In the genomic region with DNA sequence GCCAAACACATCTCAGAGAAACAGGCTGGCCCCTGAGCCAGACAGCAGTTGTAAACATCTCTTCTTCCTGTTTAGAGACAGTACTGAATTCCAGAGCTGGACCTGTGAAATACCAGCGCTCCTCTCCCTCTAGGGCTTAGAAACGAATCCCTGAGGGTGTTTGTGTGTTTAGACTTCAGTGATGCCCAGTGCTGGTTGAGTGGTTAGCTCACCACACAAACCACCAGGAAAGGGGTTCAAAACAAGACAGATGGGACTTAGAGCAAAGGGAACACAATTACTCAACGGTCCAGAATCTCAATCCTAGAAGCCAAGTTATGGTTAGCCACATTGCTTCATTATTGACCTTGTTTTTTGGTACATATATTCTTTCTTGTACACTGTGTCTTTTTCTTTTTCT, we compare ENCODE assay signal across 8 cellular contexts.
DNase-seq lines count a peak whose midpoint lies in the region; ATAC-seq, FAIRE-seq and TF ChIP-seq lines count a peak whose summit lies in the region.

No MANE protein-coding gene starts in this region.

- CTCF ChIA-PET in activated CD4-positive, alpha-beta T cell treated with anti-CD3 and anti-CD28 coated beads, Interleukin-2, amount 10 ng/mL, durations not matched to agents 7 days and 5 days (lab: Charles Lee): interaction anchor here (1.0 to 4.2 kb wide), 2 partner anchors 14 to 45 kb away, joined by 3 to 20 read pairs; no protein-coding TSS in a partner anchor

- no peak overlapping the region for H3K4me3 ChIP-seq in small intestine (ENCODE audit: low read depth in 1 of 2, low read length in 2 of 2)

- FAIRE-seq in small intestine (lab: Jason Lieb, UNC): no peak

- H3K27ac Mint-ChIP-seq in activated CD4-positive, alpha-beta T cell treated with anti-CD3 and anti-CD28 coated beads, Interleukin-2, amount 10 ng/mL, durations not matched to agents 24 days and 14 days: peak overlapping the region; percentile 34
- no peak overlapping the region for H3K27ac Mint-ChIP-seq in activated CD4-positive, alpha-beta T cell treated with anti-CD3 and anti-CD28 coated beads, Interleukin-2, amount 10 ng/mL, durations not matched to agents 7 days and 5 days
- H3K27ac Mint-ChIP-seq in nephron: peak overlapping the region; percentile 32 to 91 (median 78)

- no peaks in the 10 kb centered on the region for H3K9me3 ChIP-seq in small intestine (ENCODE audit: control insufficient read depth, low read depth)

- no peaks in the 10 kb centered on the region for H3K36me3 Mint-ChIP-seq in activated CD4-positive, alpha-beta T cell treated with anti-CD3 and anti-CD28 coated beads, Interleukin-2, amount 10 ng/mL, durations not matched to agents 24 days and 14 days (ENCODE audit: low read depth)
- H3K36me3 Mint-ChIP-seq in activated CD4-positive, alpha-beta T cell treated with anti-CD3 and anti-CD28 coated beads, Interleukin-2, amount 10 ng/mL, durations not matched to agents 7 days and 5 days (ENCODE audit: low read depth): no peaks in the 10 kb centered on the region
- no peaks in the 10 kb centered on the region for H3K36me3 Mint-ChIP-seq in nephron (ENCODE audit: low read depth)

- peaks cover 0 to 8% of the 10 kb centered on the region in 2 donors for H3K4me1 ChIP-seq in small intestine (ENCODE audit: control insufficient read depth in 2 of 2, insufficient read depth in 1 of 2, low read depth in 1 of 2, low read length in 1 of 2)

- no peaks in the 10 kb centered on the region for H3K36me3 ChIP-seq in small intestine (ENCODE audit: control insufficient read depth in 2 of 2, insufficient read depth in 2 of 2, low read length in 2 of 2)

- H3K4me1 Mint-ChIP-seq in activated CD4-positive, alpha-beta T cell treated with anti-CD3 and anti-CD28 coated beads, Interleukin-2, amount 10 ng/mL, durations not matched to agents 24 days and 14 days: peaks cover 44% of the 10 kb centered on the region
- peaks cover 17% of the 10 kb centered on the region for H3K4me1 Mint-ChIP-seq in activated CD4-positive, alpha-beta T cell treated with anti-CD3 and anti-CD28 coated beads, Interleukin-2, amount 10 ng/mL, durations not matched to agents 7 days and 5 days
- peaks cover 26% of the 10 kb centered on the region for H3K4me1 Mint-ChIP-seq in nephron

- POLR2A ChIA-PET in activated CD4-positive, alpha-beta T cell treated with anti-CD3 and anti-CD28 coated beads, Interleukin-2, amount 10 ng/mL, durations not matched to agents 7 days and 5 days (lab: Charles Lee): no interaction called here

- no peak overlapping the region for H3K4me3 Mint-ChIP-seq in activated CD4-positive, alpha-beta T cell treated with anti-CD3 and anti-CD28 coated beads, Interleukin-2, amount 10 ng/mL, durations not matched to agents 24 days and 14 days
- no peak overlapping the region for H3K4me3 Mint-ChIP-seq in activated CD4-positive, alpha-beta T cell treated with anti-CD3 and anti-CD28 coated beads, Interleukin-2, amount 10 ng/mL, durations not matched to agents 7 days and 5 days
- H3K4me3 Mint-ChIP-seq in nephron: no peak overlapping the region

- H3K27me3 Mint-ChIP-seq in activated CD4-positive, alpha-beta T cell treated with anti-CD3 and anti-CD28 coated beads, Interleukin-2, amount 10 ng/mL, durations not matched to agents 24 days and 14 days: no peaks in the 10 kb centered on the region
- H3K27me3 Mint-ChIP-seq in activated CD4-positive, alpha-beta T cell treated with anti-CD3 and anti-CD28 coated beads, Interleukin-2, amount 10 ng/mL, durations not matched to agents 7 days and 5 days: no peaks in the 10 kb centered on the region
- no peaks in the 10 kb centered on the region for H3K27me3 Mint-ChIP-seq in nephron (ENCODE audit: low read depth)

- no peaks in the 10 kb centered on the region for H3K9me3 Mint-ChIP-seq in activated CD4-positive, alpha-beta T cell treated with anti-CD3 and anti-CD28 coated beads, Interleukin-2, amount 10 ng/mL, durations not matched to agents 24 days and 14 days
- no peaks in the 10 kb centered on the region for H3K9me3 Mint-ChIP-seq in activated CD4-positive, alpha-beta T cell treated with anti-CD3 and anti-CD28 coated beads, Interleukin-2, amount 10 ng/mL, durations not matched to agents 7 days and 5 days
- no peaks in the 10 kb centered on the region for H3K9me3 Mint-ChIP-seq in nephron

- 47 to 73% (median 58%) methylated on average over 3 of the region's 3 CpGs for WGBS in small intestine, 3 donors

- H3K27me3 ChIP-seq in small intestine (ENCODE audit: control insufficient read depth in 2 of 2, insufficient read depth in 2 of 2, low read length in 2 of 2): no peaks in the 10 kb centered on the region

- H3K27ac ChIP-seq in small intestine (ENCODE audit: low read depth in 1 of 2, low read length in 1 of 2): peak overlapping the region in 1 of 2 donors; percentile 75

- intact Hi-C loops in activated CD4-positive, alpha-beta T cell treated with anti-CD3 and anti-CD28 coated beads, Interleukin-2, amount 10 ng/mL, durations not matched to agents 24 days and 14 days (cut with micrococcal nuclease): no loop called here

- no peak for TF ChIP-seq CTCF in nephron (IDR thresholded peaks at IDR 0.05; ENCODE audit: unreplicated experiment in 3 of 3)

- peak; percentile 57 for DNase-seq in activated CD4-positive, alpha-beta T cell treated with anti-CD3 and anti-CD28 coated beads, Interleukin-2, amount 10 ng/mL, durations not matched to agents 24 days and 14 days
- no peak for DNase-seq in activated CD4-positive, alpha-beta T cell treated with anti-CD3 and anti-CD28 coated beads, Interleukin-2, amount 10 ng/mL, durations not matched to agents 7 days and 5 days
- DNase-seq in astrocyte of the hippocampus (ENCODE audit: low read depth, low spot score): peak; percentile 95
- DNase-seq in small intestine: no peak
- DNase-seq in DMS114 treated with DMSO at 0.1 percent for 48 hours (lab: John Stamatoyannopoulos, UW; ENCODE audit: unreplicated experiment): no peak

- peak; percentile 60 for ATAC-seq in HG03432 (IDR thresholded peaks at IDR 0.05; ENCODE audit: unreplicated experiment)
- no peak for ATAC-seq in HG03521 (IDR thresholded peaks at IDR 0.05; ENCODE audit: unreplicated experiment)

Comparison
In these comparisons a context has a peak if more than half of its experiments do, and no peak if none do; other contexts are left out.
1. DNase-seq: peak in activated CD4-positive, alpha-beta T cell treated with anti-CD3 and anti-CD28 coated beads, Interleukin-2, amount 10 ng/mL, durations not matched to agents 24 days and 14 days (single experiment) and astrocyte of the hippocampus (single experiment); none in activated CD4-positive, alpha-beta T cell treated with anti-CD3 and anti-CD28 coated beads, Interleukin-2, amount 10 ng/mL, durations not matched to agents 7 days and 5 days (single experiment), small intestine (single experiment) and DMS114 treated with DMSO at 0.1 percent for 48 hours (single experiment).